ENCODE assay signal across 10 cellular contexts in genomic region chr16:2056681-2057407, GRCh38. TPM values are rescaled to one million over a fixed set of nuclear protein-coding genes. Genes with fewer than 3 reads are reported as not detected.
A peak's percentile ranks its signal among the peaks of the same experiment; 100 is the strongest.
DNase-seq lines count a peak whose midpoint lies in the region; ATAC-seq and TF ChIP-seq lines count a peak whose summit lies in the region.
"Had no signal": no experiment of that assay in that cellular context is flagged by ENCODE, and none has a peak within 500 bp of the region (broad histone marks: within the 10 kb centered on the region; RNA-seq: fewer than 3 reads in every experiment).

No MANE protein-coding gene starts in this region.

- ATAC-seq in activated T-cell treated with anti-CD3 and anti-CD28 coated beads, Interleukin-2, amount 50 U/mL, for 4 hours: no peak

- H3K9me3 ChIP-seq in uterus: no peaks in the 10 kb centered on the region

- no peaks in the 10 kb centered on the region for H3K27me3 ChIP-seq in uterus

- H3K27me3 Mint-ChIP-seq in activated T-cell treated with anti-CD3 and anti-CD28 coated beads, Interleukin-2, amount 50 U/mL, for 4 hours (ENCODE audit: low read depth): no peaks in the 10 kb centered on the region
- H3K27me3 Mint-ChIP-seq: natural killer cell treated with Interleukin-12 subunit alpha and Interleukin-12 subunit beta and Interleukin-15 and Interleukin-18, amount 100 ng/mL, for 72 hours had no signal

- H3K4me1 Mint-ChIP-seq in activated T-cell treated with anti-CD3 and anti-CD28 coated beads, Interleukin-2, amount 50 U/mL, for 4 hours (ENCODE audit: low read depth): no peaks in the 10 kb centered on the region

- H3K36me3 ChIP-seq in uterus: no peaks in the 10 kb centered on the region

- H3K36me3 Mint-ChIP-seq in activated T-cell treated with anti-CD3 and anti-CD28 coated beads, Interleukin-2, amount 50 U/mL, for 4 hours (ENCODE audit: insufficient read depth): peaks cover 5% of the 10 kb centered on the region
- H3K36me3 Mint-ChIP-seq: natural killer cell treated with Interleukin-12 subunit alpha and Interleukin-12 subunit beta and Interleukin-15 and Interleukin-18, amount 100 ng/mL, for 72 hours had no signal

- H3K4me3 Mint-ChIP-seq in activated T-cell treated with anti-CD3 and anti-CD28 coated beads, Interleukin-2, amount 50 U/mL, for 4 hours: no peak overlapping the region
- H3K4me3 Mint-ChIP-seq: natural killer cell treated with Interleukin-12 subunit alpha and Interleukin-12 subunit beta and Interleukin-15 and Interleukin-18, amount 100 ng/mL, for 72 hours had no signal

- H3K4me3 ChIP-seq in uterus: no peak overlapping the region

- TF ChIP-seq CTCF in uterus (IDR thresholded peaks at IDR 0.05): no peak

- H3K27ac ChIP-seq in cingulate gyrus (ENCODE audit: low read depth, low read length) (peak overlapping the region; percentile 41), uterus (no peak overlapping the region)

- intact Hi-C loops in uterus (cut with DNase I; ENCODE audit: low total_unique reads): no loop called here

- no peak for TF ChIP-seq POLR2A in uterus (IDR thresholded peaks at IDR 0.05)

- in situ Hi-C loops in KBM-7 (cut with MboI; ENCODE audit: low pct_unique_long_range_greater_than_20kb, low sequenced_read_pairs): no loop called here

- DNase-seq in DMS79 (lab: John Stamatoyannopoulos, UW) (peak; percentile 86), HuH-7 (ENCODE audit: low spot score) (peak; percentile 46), nucleus accumbens (lab: John Stamatoyannopoulos, UW) (peak in 34 of 56 donors; percentile 8 to 73 (median 34)), KBM-7 (no peak), uterus (no peak)
- DNase-seq in activated T-cell treated with anti-CD3 and anti-CD28 coated beads, Interleukin-2, amount 50 U/mL, for 4 hours: no peak
- DNase-seq: activated T-cell treated with anti-CD3 and anti-CD28 coated beads for 4 hours, NCI-H1694 had no signal

- H3K9me3 Mint-ChIP-seq in activated T-cell treated with anti-CD3 and anti-CD28 coated beads, Interleukin-2, amount 50 U/mL, for 4 hours: no peaks in the 10 kb centered on the region
- H3K9me3 Mint-ChIP-seq: natural killer cell treated with Interleukin-12 subunit alpha and Interleukin-12 subunit beta and Interleukin-15 and Interleukin-18, amount 100 ng/mL, for 72 hours had no signal

- H3K4me1 ChIP-seq in uterus: no peaks in the 10 kb centered on the region

RNA-seq across cellular contexts. Expression of gene TSC2, which starts 9.1 kb away (rescaled TPM):
- 100 to 1,000 TPM in 2 of 4 donors, 10 to 100 TPM in 2; 53.8 to 347 (median 131) TPM for total RNA-seq in uterus
- total RNA-seq in activated T-cell treated with anti-CD3 and anti-CD28 coated beads, Interleukin-2, amount 50 U/mL, for 4 hours: 10 to 100 TPM; 87.6 to 98.0 (median 94.5) TPM

RNA-seq across cellular contexts. Expression of gene NTHL1, which starts 9.2 kb away (rescaled TPM):
- total RNA-seq in uterus: 10 to 100 TPM; 18.8 to 58.4 (median 27.6) TPM
- 10 to 100 TPM; 30.5 to 43.5 (median 34.8) TPM for total RNA-seq in activated T-cell treated with anti-CD3 and anti-CD28 coated beads, Interleukin-2, amount 50 U/mL, for 4 hours

RNA-seq across cellular contexts. Expression of gene NHERF2, which starts 30.1 kb away (rescaled TPM):
- 10 to 100 TPM; 10.3 to 97.1 (median 33.1) TPM for total RNA-seq in uterus
- 1 to 10 TPM; 2.0 to 4.4 (median 2.0) TPM for total RNA-seq in activated T-cell treated with anti-CD3 and anti-CD28 coated beads, Interleukin-2, amount 50 U/mL, for 4 hours

RNA-seq across cellular contexts. Expression of gene NPW, which starts 37.3 kb away (rescaled TPM):
- total RNA-seq in uterus: 1 to 10 TPM in 1 of 4 donors, not detected in 3; 1.5 TPM
- total RNA-seq in activated T-cell treated with anti-CD3 and anti-CD28 coated beads, Interleukin-2, amount 50 U/mL, for 4 hours: 10 to 100 TPM in 2 of 3 donors, 1 to 10 TPM in 1; 9.2 to 19.0 (median 13.1) TPM

RNA-seq across cellular contexts. Expression of gene ZNF598, which starts 47.2 kb away (rescaled TPM):
- total RNA-seq in uterus: 10 to 100 TPM; 16.9 to 50.0 (median 34.6) TPM
- 100 to 1,000 TPM; 118 to 127 (median 126) TPM for total RNA-seq in activated T-cell treated with anti-CD3 and anti-CD28 coated beads, Interleukin-2, amount 50 U/mL, for 4 hours

Comparison
In these comparisons a context has a peak if more than half of its experiments do, and no peak if none do; other contexts are left out.
1. DNase-seq: peak in DMS79 (single experiment), HuH-7 (single experiment) and nucleus accumbens (34 of 56); none in KBM-7 (single experiment), uterus (0 of 2) and activated T-cell treated with anti-CD3 and anti-CD28 coated beads, Interleukin-2, amount 50 U/mL, for 4 hours (single experiment).